In the genomic region with DNA sequence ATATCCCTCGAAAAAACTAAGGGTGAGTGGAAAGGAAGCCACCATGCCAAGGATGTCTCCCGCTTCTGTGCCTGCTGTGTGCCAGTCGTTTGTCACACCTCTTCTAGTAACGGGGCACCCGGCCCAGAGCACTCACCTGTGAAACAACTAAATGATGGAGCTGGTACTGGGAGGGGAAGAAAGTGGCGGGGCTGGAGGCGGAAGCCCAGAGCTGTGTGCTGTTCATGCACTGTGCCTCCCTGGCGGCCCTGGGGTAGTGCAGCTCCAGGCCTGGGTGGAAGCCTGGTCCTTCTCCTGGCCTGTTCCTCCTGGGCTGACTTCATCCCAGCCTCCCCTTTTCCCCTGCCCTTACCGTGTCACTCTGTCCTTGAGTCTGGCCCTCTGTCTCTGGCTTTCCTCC, we compare ENCODE assay signal across 13 cellular contexts.
DNase-seq lines count a peak whose midpoint lies in the region; ATAC-seq and TF ChIP-seq lines count a peak whose summit lies in the region.
"Had no signal": no experiment of that assay in that cellular context is flagged by ENCODE, and none has a peak within 500 bp of the region (broad histone marks: within the 10 kb centered on the region; RNA-seq: fewer than 3 reads in every experiment).

No MANE protein-coding gene starts in this region.

- peaks cover 31% of the 10 kb centered on the region for H3K4me1 Mint-ChIP-seq in activated CD4-positive, alpha-beta memory T cell treated with anti-CD3 and anti-CD28 coated beads for 36 hours (ENCODE audit: low read depth)
- H3K4me1 Mint-ChIP-seq in activated CD4-positive, alpha-beta memory T cell treated with anti-CD3 and anti-CD28 coated beads, Interleukin-2, amount 10 ng/mL, durations not matched to agents 7 days and 5 days, result peaks cover 17% of the 10 kb centered on the region
- H3K4me1 Mint-ChIP-seq in stimulated activated memory B cell treated with anti-CD40 and anti-IgM and Interleukin-4, amounts not matched to agents 10 μg/mL and 1 μg/mL and 100 μg/mL, for 72 hours, result peaks cover 38% of the 10 kb centered on the region

- peaks cover 2% of the 10 kb centered on the region for H3K9me3 ChIP-seq in RWPE2 (ENCODE audit: severe bottlenecking)
- 0 out of 2 replicates have a peak, but pooled peaks cover 7% of the 10 kb centered on the region for H3K9me3 ChIP-seq in OCI-LY7 (ENCODE audit: low read length)

- peaks cover 16% of the 10 kb centered on the region for H3K36me3 Mint-ChIP-seq in activated CD4-positive, alpha-beta memory T cell treated with anti-CD3 and anti-CD28 coated beads for 36 hours
- peaks cover 2% of the 10 kb centered on the region for H3K36me3 Mint-ChIP-seq in activated CD4-positive, alpha-beta memory T cell treated with anti-CD3 and anti-CD28 coated beads, Interleukin-2, amount 10 ng/mL, durations not matched to agents 7 days and 5 days (ENCODE audit: low read depth)
- H3K36me3 Mint-ChIP-seq in stimulated activated memory B cell treated with anti-CD40 and anti-IgM and Interleukin-4, amounts not matched to agents 10 μg/mL and 1 μg/mL and 100 μg/mL, for 72 hours, result peaks cover 10% of the 10 kb centered on the region

- H3K27ac Mint-ChIP-seq in activated CD4-positive, alpha-beta memory T cell treated with anti-CD3 and anti-CD28 coated beads for 36 hours, result peak overlapping the region; percentile 66
- H3K27ac Mint-ChIP-seq in activated CD4-positive, alpha-beta memory T cell treated with anti-CD3 and anti-CD28 coated beads, Interleukin-2, amount 10 ng/mL, durations not matched to agents 7 days and 5 days, result no peak overlapping the region
- H3K27ac Mint-ChIP-seq in stimulated activated memory B cell treated with anti-CD40 and anti-IgM and Interleukin-4, amounts not matched to agents 10 μg/mL and 1 μg/mL and 100 μg/mL, for 72 hours, result peak overlapping the region; percentile 84
- H3K27ac Mint-ChIP-seq: IgD-negative memory B cell had no signal

- no peaks in the 10 kb centered on the region for H3K36me3 ChIP-seq in RWPE2 (ENCODE audit: low read depth)
- no peaks in the 10 kb centered on the region for H3K36me3 ChIP-seq in OCI-LY7 (ENCODE audit: insufficient read depth, low read length)

- intact Hi-C loops in activated CD4-positive, alpha-beta memory T cell treated with anti-CD3 and anti-CD28 coated beads for 36 hours (cut with micrococcal nuclease), result loop anchor here (1.0 to 5.0 kb wide), 4 partner anchors 152 to 544 kb away; a partner anchor contains a TSS
- intact Hi-C loops in OCI-LY7 (cut with micrococcal nuclease; ENCODE audit: unreplicated experiment), result no loop called here

- no peak for DNase-seq in activated CD4-positive, alpha-beta memory T cell treated with anti-CD3 and anti-CD28 coated beads for 36 hours
- DNase-seq in activated CD4-positive, alpha-beta memory T cell treated with anti-CD3 and anti-CD28 coated beads, Interleukin-2, amount 10 ng/mL, durations not matched to agents 7 days and 5 days, result no peak
- DNase-seq in RWPE2 (ENCODE audit: low spot score) (no peak), SIG-M5 (lab: John Stamatoyannopoulos, UW) (no peak), OCI-LY7 (ENCODE audit: low spot score) (no peak)
- no peak for DNase-seq in activated effector memory CD4-positive, alpha-beta T cell treated with anti-CD3 and anti-CD28 coated beads, Interleukin-2, amount 50 U/mL, for 16 hours
- DNase-seq: cortex of kidney, NCI-H1694 treated with DMSO at 0.1 percent for 48 hours, RPMI8226 had no signal

- peaks cover 18% of the 10 kb centered on the region for H3K9me3 Mint-ChIP-seq in activated CD4-positive, alpha-beta memory T cell treated with anti-CD3 and anti-CD28 coated beads for 36 hours
- H3K9me3 Mint-ChIP-seq in activated CD4-positive, alpha-beta memory T cell treated with anti-CD3 and anti-CD28 coated beads, Interleukin-2, amount 10 ng/mL, durations not matched to agents 7 days and 5 days, result peaks cover 6% of the 10 kb centered on the region
- peaks cover 8% of the 10 kb centered on the region for H3K9me3 Mint-ChIP-seq in stimulated activated memory B cell treated with anti-CD40 and anti-IgM and Interleukin-4, amounts not matched to agents 10 μg/mL and 1 μg/mL and 100 μg/mL, for 72 hours

- no peaks in the 10 kb centered on the region for H3K4me1 ChIP-seq in RWPE2 (ENCODE audit: insufficient read depth, poor library complexity, severe bottlenecking)
- H3K4me1 ChIP-seq in OCI-LY7 (ENCODE audit: insufficient read depth, low read length, poor library complexity, severe bottlenecking), result no peaks in the 10 kb centered on the region

- BruUV-seq in OCI-LY7 (replicated peaks; lab: Mats Ljungman, UMichigan), result no TSS peak

- H3K27me3 Mint-ChIP-seq in activated CD4-positive, alpha-beta memory T cell treated with anti-CD3 and anti-CD28 coated beads for 36 hours, result peaks cover 10% of the 10 kb centered on the region
- peaks cover 2% of the 10 kb centered on the region for H3K27me3 Mint-ChIP-seq in activated CD4-positive, alpha-beta memory T cell treated with anti-CD3 and anti-CD28 coated beads, Interleukin-2, amount 10 ng/mL, durations not matched to agents 7 days and 5 days
- peaks cover 26% of the 10 kb centered on the region for H3K27me3 Mint-ChIP-seq in stimulated activated memory B cell treated with anti-CD40 and anti-IgM and Interleukin-4, amounts not matched to agents 10 μg/mL and 1 μg/mL and 100 μg/mL, for 72 hours

- no peak for TF ChIP-seq CTCF in RWPE2 (IDR thresholded peaks at IDR 0.05; ENCODE audit: poor library complexity, severe bottlenecking)
- TF ChIP-seq CTCF in OCI-LY7 (conservative IDR thresholded peaks at IDR 0.05; ENCODE audit: low read length), result no peak

- peak; percentile 8 for ATAC-seq in HG02852 (IDR thresholded peaks at IDR 0.05; ENCODE audit: unreplicated experiment)
- ATAC-seq in RWPE2 (ENCODE audit: low read depth), result peak; percentile 47; the same call in 2 of the 3 replicates
- ATAC-seq in stimulated activated memory B cell treated with anti-CD40 and anti-IgM and Interleukin-4, amounts not matched to agents 10 μg/mL and 1 μg/mL and 100 μg/mL, for 72 hours, result peak; percentile 42
- ATAC-seq: HCT116 had no signal

- no peak overlapping the region for H2AFZ ChIP-seq in OCI-LY7 (ENCODE audit: low read length)

- H3K4me3 ChIP-seq in RWPE2 (ENCODE audit: severe bottlenecking) (no peak overlapping the region), OCI-LY7 (ENCODE audit: low read depth, low read length, poor library complexity, severe bottlenecking) (no peak overlapping the region)

- H3K9me2 ChIP-seq in OCI-LY7 (ENCODE audit: insufficient read depth, low read length), result no peaks in the 10 kb centered on the region

- no peak overlapping the region for H3K27ac ChIP-seq in RWPE2 (ENCODE audit: poor library complexity, severe bottlenecking)
- no peak overlapping the region for H3K27ac ChIP-seq in OCI-LY7 (ENCODE audit: low read depth, low read length, poor library complexity, severe bottlenecking)

- H4K20me1 ChIP-seq in OCI-LY7 (ENCODE audit: insufficient read depth, low read length), result no peaks in the 10 kb centered on the region

- H3K27me3 ChIP-seq in RWPE2 (ENCODE audit: insufficient read depth, poor library complexity, severe bottlenecking), result no peaks in the 10 kb centered on the region

- H3K4me2 ChIP-seq in OCI-LY7 (ENCODE audit: low read length), result no peak overlapping the region

- peak overlapping the region; percentile 30 for H3K4me3 Mint-ChIP-seq in activated CD4-positive, alpha-beta memory T cell treated with anti-CD3 and anti-CD28 coated beads for 36 hours
- no peak overlapping the region for H3K4me3 Mint-ChIP-seq in activated CD4-positive, alpha-beta memory T cell treated with anti-CD3 and anti-CD28 coated beads, Interleukin-2, amount 10 ng/mL, durations not matched to agents 7 days and 5 days
- no peak overlapping the region for H3K4me3 Mint-ChIP-seq in stimulated activated memory B cell treated with anti-CD40 and anti-IgM and Interleukin-4, amounts not matched to agents 10 μg/mL and 1 μg/mL and 100 μg/mL, for 72 hours
- H3K4me3 Mint-ChIP-seq: IgD-negative memory B cell had no signal

- H3K79me2 ChIP-seq in OCI-LY7 (ENCODE audit: insufficient read depth, low read depth, low read length), result no peaks in the 10 kb centered on the region

- CTCF ChIA-PET in activated CD4-positive, alpha-beta memory T cell treated with anti-CD3 and anti-CD28 coated beads for 36 hours (lab: Charles Lee), result interaction anchor here (1.3 to 1.4 kb wide), 3 partner anchors 8 to 164 kb away, joined by 3 to 6 read pairs (median 4); no protein-coding TSS in a partner anchor
- CTCF ChIA-PET in activated CD4-positive, alpha-beta memory T cell treated with anti-CD3 and anti-CD28 coated beads, Interleukin-2, amount 10 ng/mL, durations not matched to agents 7 days and 5 days (lab: Charles Lee), result no interaction called here
- CTCF ChIA-PET in OCI-LY7 (lab: Charles Lee; ENCODE audit: unreplicated experiment), result no interaction called here

- POLR2A ChIA-PET in activated CD4-positive, alpha-beta memory T cell treated with anti-CD3 and anti-CD28 coated beads for 36 hours (lab: Charles Lee), result no interaction called here
- POLR2A ChIA-PET in activated CD4-positive, alpha-beta memory T cell treated with anti-CD3 and anti-CD28 coated beads, Interleukin-2, amount 10 ng/mL, durations not matched to agents 7 days and 5 days (lab: Charles Lee), result no interaction called here
- POLR2A ChIA-PET in OCI-LY7 (lab: Charles Lee), result no interaction called here
